Comparison of ENCODE assay signal across 8 cellular contexts in the genomic region with DNA sequence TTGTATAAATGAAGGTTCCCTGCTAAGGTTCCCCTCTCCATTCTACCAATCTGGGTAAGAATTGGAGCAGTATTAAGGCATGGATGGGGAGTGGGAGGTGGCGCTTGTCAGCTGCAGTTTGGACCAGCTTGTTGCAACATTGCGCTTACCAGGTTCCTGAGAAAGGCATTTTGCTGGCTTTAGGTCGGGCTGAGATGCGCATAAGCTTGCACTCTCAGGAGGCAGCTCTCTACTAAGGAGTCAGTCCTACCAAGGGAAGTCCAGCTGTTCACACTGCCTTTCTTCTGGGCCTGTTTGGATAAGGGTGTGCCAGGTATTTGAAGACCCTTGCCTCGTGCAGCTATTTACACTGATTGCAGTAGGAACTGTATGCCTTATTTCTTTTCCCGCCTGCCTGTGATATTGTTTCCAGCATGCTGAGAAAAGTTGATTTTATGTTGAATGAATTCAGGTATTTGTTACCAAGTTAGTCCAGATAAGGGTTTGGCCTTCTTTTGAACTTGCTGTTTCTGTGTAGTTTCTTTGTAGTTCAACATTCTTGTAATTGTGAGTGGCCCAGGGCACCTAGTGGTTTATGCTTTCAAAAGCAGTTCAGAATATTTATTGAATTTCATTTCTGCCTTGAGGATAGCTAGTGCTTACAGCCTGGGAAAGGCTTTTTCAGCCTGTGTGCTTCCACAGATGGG. TPM values are rescaled to one million over a fixed set of nuclear protein-coding genes. Genes with fewer than 3 reads are reported as not detected.
A peak's percentile ranks its signal among the peaks of the same experiment; 100 is the strongest.
DNase-seq lines count a peak whose midpoint lies in the region; ATAC-seq, FAIRE-seq and TF ChIP-seq lines count a peak whose summit lies in the region.

No MANE protein-coding gene starts in this region.

- RAD21 ChIA-PET in GM12878 (lab: Charles Lee; ENCODE audit: unreplicated experiment), result interaction anchor here (1.0 to 8.9 kb wide), 11 partner anchors 9 to 282 kb away, joined by 3 to 144 read pairs (median 5); partner anchors contain the start of genes POP5 and UNC119B

- TF ChIP-seq RAD21 in GM12878 (IDR thresholded peaks at IDR 0.05; ENCODE audit: insufficient read depth, low read depth, low read length), result no peak

- H3K79me2 ChIP-seq in GM12878 (ENCODE audit: control insufficient read depth, insufficient read depth, low read length) (peaks cover 68% of the 10 kb centered on the region), mesendoderm (ENCODE audit: control insufficient read depth, insufficient read depth, low read length) (peaks cover 64% of the 10 kb centered on the region)

- POLR2A ChIA-PET in AG04450 (lab: Yijun Ruan, JAX), result no interaction called here
- POLR2A ChIA-PET in GM12878 (lab: Charles Lee), result interaction anchor here (0.5 to 4.8 kb wide), 9 partner anchors 10 to 293 kb away, joined by 3 to 38 read pairs (median 7); partner anchors contain the start of gene POP5

- H3K4me2 ChIP-seq in GM12878 (ENCODE audit: control insufficient read depth, insufficient read depth) (peak overlapping the region; percentile 70), mesendoderm (ENCODE audit: low read length) (peak overlapping the region; percentile 56)

- no peak for TF ChIP-seq EP300 in GM12878 (IDR thresholded peaks at IDR 0.05; ENCODE audit: borderline replicate concordance in 1 of 2, control insufficient read depth in 1 of 2, low read depth in 2 of 2, low read length in 2 of 2)

- H3K36me3 ChIP-seq in HUES48 (ENCODE audit: control insufficient read depth, insufficient read depth, low read length) (peaks cover 11% of the 10 kb centered on the region), GM12878 (ENCODE audit: control insufficient read depth in 2 of 2, insufficient read depth in 2 of 2, low read length in 1 of 2) (peaks cover 5 to 18% of the 10 kb centered on the region in 2 experiments), mesendoderm (ENCODE audit: control insufficient read depth, insufficient read depth, low read length) (peaks cover 6% of the 10 kb centered on the region)

- H3K27ac ChIP-seq in AG04450 (ENCODE audit: low read depth, low read length) (no peak overlapping the region), HUES48 (ENCODE audit: low read depth, low read length) (no peak overlapping the region), GM12878 (ENCODE audit: control insufficient read depth, insufficient read depth) (no peak overlapping the region), mesendoderm (ENCODE audit: low read depth, low read length) (no peak overlapping the region)

- TF ChIP-seq POLR2A in GM12878 (IDR thresholded peaks at IDR 0.05; ENCODE audit: low read depth, low read length), result no peak

- H4K8ac ChIP-seq in mesendoderm (ENCODE audit: low read depth, low read length), result no peak overlapping the region

- TF ChIP-seq CTCF in AG04450 (IDR thresholded peaks at IDR 0.05; ENCODE audit: low read depth, low read length) (no peak), GM12878 (IDR thresholded peaks at IDR 0.05 in 2 of 3, conservative IDR thresholded peaks at IDR 0.05 in 1 of 3; ENCODE audit: control insufficient read depth in 2 of 3, extremely low read depth in 1 of 3, insufficient read depth in 1 of 3, low read depth in 3 of 3, low read length in 3 of 3) (no peak)

- H3K4me3 ChIP-seq in AG04450 (ENCODE audit: low read depth, low read length), result peak overlapping the region; percentile 91
- H3K4me3 ChIP-seq in HUES48 (ENCODE audit: low read depth, low read length), result peak overlapping the region; percentile 77
- H3K4me3 ChIP-seq in GM12878, result peak overlapping the region; percentile 97
- no peak overlapping the region for H3K4me3 ChIP-seq in mesendoderm (ENCODE audit: low read length)

- ATAC-seq in GM12878 (no peak), HG03460 (IDR thresholded peaks at IDR 0.05; ENCODE audit: unreplicated experiment) (no peak)

- no peaks in the 10 kb centered on the region; the same call in 1 of the 2 replicates for H3K9me3 ChIP-seq in AG04450 (ENCODE audit: control insufficient read depth, insufficient read depth, low read length)
- H3K9me3 ChIP-seq in HUES48 (ENCODE audit: control insufficient read depth, insufficient read depth, low read length), result no peaks in the 10 kb centered on the region
- peaks cover 2% of the 10 kb centered on the region; the same call in 1 of the 3 replicates for H3K9me3 ChIP-seq in GM12878 (replicated peaks; ENCODE audit: control insufficient read depth, insufficient read depth, low read length)

- H3K4ac ChIP-seq in mesendoderm (ENCODE audit: low read depth, low read length), result no peak overlapping the region

- H2BK15ac ChIP-seq in mesendoderm (replicated peaks; ENCODE audit: low read depth), result no peak overlapping the region

- peak overlapping the region; percentile 35 for H3K23ac ChIP-seq in mesendoderm (ENCODE audit: low read length)

- H2AFZ ChIP-seq in GM12878 (ENCODE audit: control insufficient read depth, low read depth, low read length), result no peak overlapping the region

- CTCF ChIA-PET in AG04450 (lab: Charles Lee), result interaction anchor here (1.5 kb wide), 1 partner anchor 43 kb away, joined by 6 read pairs; no protein-coding TSS in a partner anchor
- CTCF ChIA-PET in GM12878 (lab: Yijun Ruan, JAX), result interaction anchor here (0.7 to 24.8 kb wide), 11 partner anchors 10 to 369 kb away, joined by 3 to 454 read pairs (median 6); partner anchors contain the start of gene CABP1

- in situ Hi-C loops in GM12878 (cut with MboI), result no loop called here

- H2AK5ac ChIP-seq in mesendoderm (ENCODE audit: low read length), result no peak overlapping the region

- SMC1A ChIA-PET in GM12878 (lab: Charles Lee; ENCODE audit: uncharacterized antibody, unreplicated experiment), result interaction anchor here (0.8 to 11.7 kb wide), 9 partner anchors 9 to 282 kb away, joined by 3 to 167 read pairs (median 4); partner anchors contain the start of genes ACADS and UNC119B

- intact Hi-C loops in GM12878 (cut with micrococcal nuclease; ENCODE audit: unreplicated experiment), result loop anchor here (2.0 to 5.0 kb wide), 2 partner anchors 163 to 281 kb away; no protein-coding TSS in a partner anchor

- no peak overlapping the region for H3K18ac ChIP-seq in mesendoderm (ENCODE audit: low read length)

- H3K9ac ChIP-seq in HUES48 (ENCODE audit: low read depth, low read length) (no peak overlapping the region), GM12878 (ENCODE audit: control insufficient read depth, insufficient read depth, low read length) (peak overlapping the region; percentile 86), mesendoderm (ENCODE audit: low read length) (peak overlapping the region; percentile 96)

- H4K20me1 ChIP-seq in GM12878 (ENCODE audit: control insufficient read depth, insufficient read depth), result no peaks in the 10 kb centered on the region; the same call in 1 of the 2 replicates

- no peak overlapping the region for H2BK120ac ChIP-seq in mesendoderm (ENCODE audit: low read depth, low read length)

- H3K4me1 ChIP-seq in HUES48 (ENCODE audit: control insufficient read depth, insufficient read depth, low read length), result peaks cover 48% of the 10 kb centered on the region
- H3K4me1 ChIP-seq in GM12878 (ENCODE audit: control insufficient read depth, insufficient read depth, low read length), result peaks cover 10% of the 10 kb centered on the region
- peaks cover 19% of the 10 kb centered on the region for H3K4me1 ChIP-seq in mesendoderm (ENCODE audit: control insufficient read depth, low read depth, low read length)

- no TSS peak for BruUV-seq in GM12878 (replicated peaks; lab: Mats Ljungman, UMichigan)

- WGBS in GM12878 (ENCODE audit: insufficient coverage, insufficient replicate concordance, low lambda C conversion rate, missing lambda C conversion rate), result 90% methylated on average over 6 of the region's 6 CpGs
- WGBS in mesendoderm (ENCODE audit: extremely low coverage, insufficient coverage, low lambda C conversion rate), result no CpG with 5 or more reads among the region's 6 CpGs

- no peak for FAIRE-seq in GM12878 (lab: Jason Lieb, UNC)

- H3K27me3 ChIP-seq in AG04450 (ENCODE audit: control insufficient read depth, insufficient read depth, low read length), result no peaks in the 10 kb centered on the region
- no peaks in the 10 kb centered on the region for H3K27me3 ChIP-seq in HUES48 (ENCODE audit: control insufficient read depth, insufficient read depth, low read length)
- H3K27me3 ChIP-seq in GM12878 (replicated peaks in 1 of 2; ENCODE audit: control insufficient read depth in 2 of 2, insufficient read depth in 2 of 2, low read length in 1 of 2), result no peaks in the 10 kb centered on the region
- H3K27me3 ChIP-seq in mesendoderm (ENCODE audit: insufficient read depth, low read length, poor library complexity), result no peaks in the 10 kb centered on the region

- no peak overlapping the region for H2BK5ac ChIP-seq in mesendoderm (ENCODE audit: low read length)

- H4K5ac ChIP-seq in mesendoderm (ENCODE audit: low read length), result no peak overlapping the region

- peak overlapping the region; percentile 81 for H3K56ac ChIP-seq in mesendoderm (ENCODE audit: low read length)

- DNase-seq in AG04450 (ENCODE audit: low read depth, low spot score), result no peak
- no peak for DNase-seq in GM12878 (ENCODE audit: low read depth, low spot score)
- DNase-seq in mesendoderm, result peak; percentile 57
- DNase-seq in UCSD-AML1 (lab: John Stamatoyannopoulos, UW; ENCODE audit: unreplicated experiment), result no peak
- no peak for DNase-seq in effector CD4-positive, alpha-beta T cell
- no peak for DNase-seq in activated effector memory CD4-positive, alpha-beta T cell treated with Interleukin-2 at 50 U/mL for 16 hours

- H3K79me1 ChIP-seq in mesendoderm (ENCODE audit: low read length), result peaks cover 35% of the 10 kb centered on the region

RNA-seq across cellular contexts. Expression of gene MLEC, which starts 2.6 kb away (rescaled TPM):
- 76.7 and 84.2 TPM in 2 replicates for polyA plus RNA-seq in AG04450 (2011; rRNA removed)
- 82.4 and 110 TPM in 2 replicates for polyA minus RNA-seq in AG04450 (2011; rRNA and poly(A)+ RNA removed)
- 172 and 187 TPM in 2 replicates for total RNA-seq in GM12878 (2013; cell fraction: nucleolus; rRNA removed)
- 76.4 and 84.6 TPM in 2 replicates for total RNA-seq in GM12878 (2014; rRNA removed)
- 95.2 and 99.8 TPM in 2 replicates for total RNA-seq in GM12878 (2014; rRNA removed; fragmentation: Illumina TruSeq; extraction: Trizol)
- 131 and 140 TPM in 2 replicates for total RNA-seq in GM12878 (2021)
- polyA plus RNA-seq in GM12878 (2011; ENCODE audit: low read depth), result 46.5 TPM
- 149 and 154 TPM in 2 replicates for polyA plus RNA-seq in GM12878 (2011; rRNA removed)
- polyA plus RNA-seq in GM12878 (2011; cell fraction: cytosol; rRNA removed), result 87.9 and 96.6 TPM in 2 replicates
- polyA plus RNA-seq in GM12878 (2011; cell fraction: nucleus; rRNA removed), result 76.3 and 77.4 TPM in 2 replicates
- 66.0 and 70.2 TPM in 2 replicates for polyA plus RNA-seq in GM12878 (2012)
- polyA plus RNA-seq in GM12878 (2014; fragmentation: Illumina TruSeq; extraction: Trizol), result 107 and 152 TPM in 2 replicates
- polyA plus RNA-seq in GM12878 (2014; fragmentation: Nextera tagmentation; extraction: Ambion mirVana), result 10 to 100 TPM; 26.7 to 28.2 TPM
- polyA plus RNA-seq in GM12878 (2014; rRNA removed), result 61.4 and 64.4 TPM in 2 replicates
- polyA plus RNA-seq in GM12878 (2016; fragmentation: Nextera tagmentation; extraction: Ambion mirVana), result 100 to 1,000 TPM; 158 to 172 TPM
- 107 and 156 TPM in 2 replicates for polyA minus RNA-seq in GM12878 (2011; rRNA and poly(A)+ RNA removed)
- polyA minus RNA-seq in GM12878 (2011; cell fraction: cytosol; rRNA and poly(A)+ RNA removed), result 37.3 and 47.4 TPM in 2 replicates
- polyA minus RNA-seq in GM12878 (2011; cell fraction: nucleus; rRNA and poly(A)+ RNA removed), result 22.4 and 24.8 TPM in 2 replicates
- 82.7 TPM for polyA plus RNA-seq in mesendoderm (2013, experiment 1 of 2)
- 85.1 TPM for polyA plus RNA-seq in mesendoderm (2013, experiment 2 of 2)

RNA-seq across cellular contexts. Expression of gene UNC119B, which starts 20.7 kb away (rescaled TPM):
- polyA plus RNA-seq in AG04450 (2011; rRNA removed) (35.7 and 41.9 TPM in 2 replicates), GM12878 (2011; rRNA removed) (31.5 and 31.7 TPM in 2 replicates), GM12878 (2014; fragmentation: Illumina TruSeq; extraction: Trizol) (16.3 and 17.9 TPM in 2 replicates), GM12878 (2014; fragmentation: Nextera tagmentation; extraction: Ambion mirVana) (1 to 10 TPM; 4.3 to 8.5 TPM), GM12878 (2014; rRNA removed) (20.8 and 23.9 TPM in 2 replicates), GM12878 (2016; fragmentation: Nextera tagmentation; extraction: Ambion mirVana) (1 to 10 TPM; 5.9 to 7.6 TPM)
- polyA minus RNA-seq in AG04450 (2011; rRNA and poly(A)+ RNA removed), result 28.7 and 33.4 TPM in 2 replicates
- total RNA-seq in GM12878 (2013; cell fraction: nucleolus; rRNA removed), result 19.8 and 23.2 TPM in 2 replicates
- total RNA-seq in GM12878 (2014; rRNA removed) (8.7 and 10.3 TPM in 2 replicates), GM12878 (2014; rRNA removed; fragmentation: Illumina TruSeq; extraction: Trizol) (10.1 and 10.6 TPM in 2 replicates), GM12878 (2021) (22.4 and 23.3 TPM in 2 replicates)
- polyA plus RNA-seq in GM12878 (2011; ENCODE audit: low read depth), result 13.1 TPM
- polyA plus RNA-seq in GM12878 (2011; cell fraction: cytosol; rRNA removed), result 27.5 and 28.4 TPM in 2 replicates
- 35.2 and 38.9 TPM in 2 replicates for polyA plus RNA-seq in GM12878 (2011; cell fraction: nucleus; rRNA removed)
- 13.6 and 16.4 TPM in 2 replicates for polyA plus RNA-seq in GM12878 (2012)
- 27.7 and 28.8 TPM in 2 replicates for polyA minus RNA-seq in GM12878 (2011; rRNA and poly(A)+ RNA removed)
- polyA minus RNA-seq in GM12878 (2011; cell fraction: cytosol; rRNA and poly(A)+ RNA removed), result 6.5 and 10.8 TPM in 2 replicates
- 13.2 and 18.2 TPM in 2 replicates for polyA minus RNA-seq in GM12878 (2011; cell fraction: nucleus; rRNA and poly(A)+ RNA removed)
- polyA plus RNA-seq in mesendoderm (2013, experiment 1 of 2), result 24.0 TPM
- 23.4 TPM for polyA plus RNA-seq in mesendoderm (2013, experiment 2 of 2)

RNA-seq across cellular contexts. Expression of gene ACADS, which starts 36.1 kb away (rescaled TPM):
- polyA plus RNA-seq in AG04450 (2011; rRNA removed), result 4.0 and 5.5 TPM in 2 replicates
- 1.8 and 2.1 TPM in 2 replicates for polyA minus RNA-seq in AG04450 (2011; rRNA and poly(A)+ RNA removed)
- 7.3 and 9.4 TPM in 2 replicates for total RNA-seq in GM12878 (2013; cell fraction: nucleolus; rRNA removed)
- 17.1 and 18.1 TPM in 2 replicates for total RNA-seq in GM12878 (2014; rRNA removed)
- 4.1 and 5.0 TPM in 2 replicates for total RNA-seq in GM12878 (2014; rRNA removed; fragmentation: Illumina TruSeq; extraction: Trizol)
- total RNA-seq in GM12878 (2021), result 14.7 and 15.4 TPM in 2 replicates
- 3.6 TPM for polyA plus RNA-seq in GM12878 (2011; ENCODE audit: low read depth)
- polyA plus RNA-seq in GM12878 (2011; rRNA removed), result 2.6 and 5.0 TPM in 2 replicates
- 8.0 and 11.7 TPM in 2 replicates for polyA plus RNA-seq in GM12878 (2011; cell fraction: cytosol; rRNA removed)
- 22.4 and 23.8 TPM in 2 replicates for polyA plus RNA-seq in GM12878 (2011; cell fraction: nucleus; rRNA removed)
- 14.1 and 16.9 TPM in 2 replicates for polyA plus RNA-seq in GM12878 (2012)
- 0.40 and 2.4 TPM in 2 replicates for polyA plus RNA-seq in GM12878 (2014; fragmentation: Illumina TruSeq; extraction: Trizol)
- under 1 TPM; 0.05 to 0.38 TPM for polyA plus RNA-seq in GM12878 (2014; fragmentation: Nextera tagmentation; extraction: Ambion mirVana)
- polyA plus RNA-seq in GM12878 (2014; rRNA removed), result 15.3 and 16.0 TPM in 2 replicates
- polyA plus RNA-seq in GM12878 (2016; fragmentation: Nextera tagmentation; extraction: Ambion mirVana), result 10 to 100 TPM; 16.5 to 18.1 TPM
- polyA minus RNA-seq in GM12878 (2011; rRNA and poly(A)+ RNA removed), result 1.4 and 6.0 TPM in 2 replicates
- 3.6 TPM in 2 replicates for polyA minus RNA-seq in GM12878 (2011; cell fraction: cytosol; rRNA and poly(A)+ RNA removed)
- polyA minus RNA-seq in GM12878 (2011; cell fraction: nucleus; rRNA and poly(A)+ RNA removed), result 4.0 and 4.1 TPM in 2 replicates
- 1.0 TPM for polyA plus RNA-seq in mesendoderm (2013, experiment 1 of 2)
- 1.1 TPM for polyA plus RNA-seq in mesendoderm (2013, experiment 2 of 2)

RNA-seq across cellular contexts. Expression of gene CABP1, which starts 49.1 kb away (rescaled TPM):
- polyA plus RNA-seq in AG04450 (2011; rRNA removed) (0.09 and 0.27 TPM in 2 replicates), GM12878 (2011; rRNA removed) (2.2 and 2.3 TPM in 2 replicates), GM12878 (2014; fragmentation: Illumina TruSeq; extraction: Trizol) (0.84 and 1.1 TPM in 2 replicates), GM12878 (2014; fragmentation: Nextera tagmentation; extraction: Ambion mirVana) (not detected), GM12878 (2014; rRNA removed) (0.88 and 0.93 TPM in 2 replicates), GM12878 (2016; fragmentation: Nextera tagmentation; extraction: Ambion mirVana) (under 1 TPM; 0.16 to 0.23 TPM)
- polyA minus RNA-seq in AG04450 (2011; rRNA and poly(A)+ RNA removed), result 0.39 TPM in 1 of 2 replicates, not detected in the other
- 7.5 and 8.0 TPM in 2 replicates for total RNA-seq in GM12878 (2013; cell fraction: nucleolus; rRNA removed)
- total RNA-seq in GM12878 (2014; rRNA removed) (0.56 and 1.1 TPM in 2 replicates), GM12878 (2014; rRNA removed; fragmentation: Illumina TruSeq; extraction: Trizol) (0.72 and 0.88 TPM in 2 replicates), GM12878 (2021) (2.3 and 2.4 TPM in 2 replicates)
- polyA plus RNA-seq in GM12878 (2011; ENCODE audit: low read depth), result 0.49 TPM
- 1.9 and 3.5 TPM in 2 replicates for polyA plus RNA-seq in GM12878 (2011; cell fraction: cytosol; rRNA removed)
- 6.2 and 8.7 TPM in 2 replicates for polyA plus RNA-seq in GM12878 (2011; cell fraction: nucleus; rRNA removed)
- 1.0 and 1.9 TPM in 2 replicates for polyA plus RNA-seq in GM12878 (2012)
- polyA minus RNA-seq in GM12878 (2011; rRNA and poly(A)+ RNA removed), result 3.1 and 3.4 TPM in 2 replicates
- polyA minus RNA-seq in GM12878 (2011; cell fraction: cytosol; rRNA and poly(A)+ RNA removed), result 0.42 and 1.2 TPM in 2 replicates
- polyA minus RNA-seq in GM12878 (2011; cell fraction: nucleus; rRNA and poly(A)+ RNA removed), result 2.5 and 2.6 TPM in 2 replicates
- 0.62 TPM for polyA plus RNA-seq in mesendoderm (2013, experiment 1 of 2)
- polyA plus RNA-seq in mesendoderm (2013, experiment 2 of 2), result 0.67 TPM
